7 cellular contexts compared by ENCODE assay signal in the genomic region with DNA sequence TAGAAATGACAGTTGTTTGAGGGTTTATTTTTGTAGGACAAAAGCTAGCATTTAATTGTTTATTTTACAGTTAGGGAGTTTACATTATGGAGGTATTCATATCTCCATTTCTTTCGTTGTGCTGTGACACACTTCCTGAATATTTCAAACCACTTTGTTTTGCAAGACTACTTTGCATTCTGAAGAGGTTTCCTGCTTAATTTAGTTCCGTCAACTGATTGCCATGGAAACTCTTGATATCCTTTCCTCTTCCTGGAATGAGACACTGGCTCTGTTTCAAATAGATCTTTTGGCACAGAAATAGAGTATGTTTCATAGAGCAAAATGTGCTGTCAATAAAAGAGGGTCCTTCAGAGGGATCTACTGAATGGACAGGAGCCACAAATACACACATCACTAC.
DNase-seq lines count a peak whose midpoint lies in the region; ATAC-seq and TF ChIP-seq lines count a peak whose summit lies in the region.

No MANE protein-coding gene starts in this region.

- H3K79me2 ChIP-seq in PC-3 (ENCODE audit: low read length) = no peaks in the 10 kb centered on the region
- no peaks in the 10 kb centered on the region for H3K79me2 ChIP-seq in MM.1S (ENCODE audit: low read length)

- H2AFZ ChIP-seq in PC-3 (ENCODE audit: low read length) = no peak overlapping the region
- H2AFZ ChIP-seq in MM.1S (ENCODE audit: low read length) = no peak overlapping the region

- H3K4me3 Mint-ChIP-seq in nephron progenitor cell = no peak overlapping the region

- CTCF ChIA-PET in PC-3 (lab: Charles Lee) = no interaction called here

- peak; percentile 71 for ATAC-seq in PC-3

- H3K36me3 ChIP-seq in PC-3 (ENCODE audit: low read depth, low read length) = no peaks in the 10 kb centered on the region
- H3K36me3 ChIP-seq in MM.1S (replicated peaks; ENCODE audit: insufficient read depth, low read length) = no peaks in the 10 kb centered on the region

- H3K4me3 ChIP-seq in PC-3 (ENCODE audit: low read length) (peak overlapping the region; percentile 9; the same call in 1 of the 2 replicates), fibroblast of the aortic adventitia (ENCODE audit: low read depth, low read length) (no peak overlapping the region), skeletal muscle cell (ENCODE audit: low read depth, low read length) (no peak overlapping the region), MM.1S (ENCODE audit: low read length) (no peak overlapping the region)

- H3F3A ChIP-seq in PC-3 (ENCODE audit: low read length, unreplicated experiment) = peaks cover 4% of the 10 kb centered on the region
- no peaks in the 10 kb centered on the region for H3F3A ChIP-seq in MM.1S (ENCODE audit: insufficient read depth, low read length)

- H3K27ac Mint-ChIP-seq in nephron progenitor cell = no peak overlapping the region

- H3K4me2 ChIP-seq in PC-3 (ENCODE audit: low read length) (peak overlapping the region; percentile 62), MM.1S (ENCODE audit: low read depth, low read length) (no peak overlapping the region)

- H3K9me2 ChIP-seq in PC-3 (replicated peaks; ENCODE audit: low read length) (no peaks in the 10 kb centered on the region), MM.1S (replicated peaks; ENCODE audit: insufficient read depth, low read length) (no peaks in the 10 kb centered on the region)

- POLR2A ChIA-PET in PC-3 (lab: Charles Lee; ENCODE audit: unreplicated experiment) = no interaction called here

- BruUV-seq in PC-3 (replicated peaks; lab: Mats Ljungman, UMichigan) = no TSS peak

- H3K4me1 ChIP-seq in PC-3 (ENCODE audit: insufficient read depth, low read length) (peaks cover 53% of the 10 kb centered on the region), MM.1S (ENCODE audit: low read length) (no peaks in the 10 kb centered on the region)

- no peaks in the 10 kb centered on the region for H3K9me3 ChIP-seq in PC-3 (ENCODE audit: low read length)
- no peaks in the 10 kb centered on the region for H3K9me3 ChIP-seq in MM.1S (replicated peaks; ENCODE audit: insufficient read depth, low read length)

- intact Hi-C loops in PC-3 (cut with micrococcal nuclease) = loop anchor here (1.0 to 5.0 kb wide), 6 partner anchors 31 to 239 kb away; a partner anchor contains a TSS

- peak overlapping the region; percentile 80 for H3K27ac ChIP-seq in PC-3 (ENCODE audit: low read length)
- H3K27ac ChIP-seq in MM.1S (ENCODE audit: low read length) = no peak overlapping the region

- no peaks in the 10 kb centered on the region for H3K4me1 Mint-ChIP-seq in nephron progenitor cell

- no peaks in the 10 kb centered on the region for H4K20me1 ChIP-seq in PC-3 (ENCODE audit: low read length)
- H4K20me1 ChIP-seq in MM.1S (ENCODE audit: insufficient read depth, low read length) = no peaks in the 10 kb centered on the region

- H3K27me3 Mint-ChIP-seq in nephron progenitor cell (ENCODE audit: low read depth, poor library complexity) = peaks cover 5% of the 10 kb centered on the region

- peak; percentile 95 for DNase-seq in HCEC 1CT
- peak; percentile 87 for DNase-seq in PC-3
- peak; percentile 95 for DNase-seq in fibroblast of the aortic adventitia (ENCODE audit: low read depth)
- peak; percentile 66 for DNase-seq in skeletal muscle cell (ENCODE audit: low read depth)
- no peak for DNase-seq in MM.1S
- no peak for DNase-seq in T-helper 9 cell
- DNase-seq in nephron progenitor cell = no peak

- no peaks in the 10 kb centered on the region for H3K9me3 Mint-ChIP-seq in nephron progenitor cell

- H3K27me3 ChIP-seq in PC-3 (ENCODE audit: low read length) = no peaks in the 10 kb centered on the region
- H3K27me3 ChIP-seq in MM.1S (replicated peaks; ENCODE audit: insufficient read depth, low read length) = no peaks in the 10 kb centered on the region

- TF ChIP-seq CTCF in PC-3 (conservative IDR thresholded peaks at IDR 0.05; ENCODE audit: low read depth, low read length) = no peak
- TF ChIP-seq CTCF in fibroblast of the aortic adventitia (IDR thresholded peaks at IDR 0.05; ENCODE audit: insufficient read depth, low read length) = no peak
- TF ChIP-seq CTCF in MM.1S (IDR thresholded peaks at IDR 0.05; ENCODE audit: low read length) = no peak
- TF ChIP-seq CTCF in nephron progenitor cell (IDR thresholded peaks at IDR 0.05) = no peak

- H3K36me3 Mint-ChIP-seq in nephron progenitor cell (ENCODE audit: low read depth) = no peaks in the 10 kb centered on the region

- H3K9ac ChIP-seq in PC-3 (ENCODE audit: low read length) (peak overlapping the region; percentile 35), MM.1S (ENCODE audit: low read length) (no peak overlapping the region)

Comparison
In these comparisons a context has a peak if more than half of its experiments do, and no peak if none do; other contexts are left out.
1. DNase-seq: peak in HCEC 1CT (single experiment), PC-3 (single experiment), fibroblast of the aortic adventitia (single experiment) and skeletal muscle cell (single experiment); none in MM.1S (single experiment), T-helper 9 cell (single experiment) and nephron progenitor cell (single experiment).